ENCODE assay signal across 21 cellular contexts in the genomic region with DNA sequence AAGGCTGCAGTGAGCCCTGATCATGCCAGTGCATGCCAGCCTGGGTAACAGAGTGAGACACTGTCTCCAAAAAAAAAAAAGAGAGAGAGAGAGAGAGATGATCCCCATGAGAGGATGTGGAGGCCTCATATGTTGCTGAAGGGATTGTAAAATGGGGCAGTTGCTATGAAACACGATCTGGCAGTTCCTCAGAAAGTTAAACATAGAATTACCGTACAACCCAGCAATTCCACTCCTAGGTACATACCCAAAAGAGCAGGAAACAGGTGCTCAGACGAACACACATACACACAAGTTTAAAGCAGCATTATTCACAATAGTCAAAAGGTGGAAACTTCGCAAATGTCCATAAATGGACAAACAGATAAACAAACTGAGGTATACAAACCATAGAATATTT.
"Had no signal": no experiment of that assay in that cellular context is flagged by ENCODE, and none has a peak within 500 bp of the region (broad histone marks: within the 10 kb centered on the region; RNA-seq: fewer than 3 reads in every experiment).

No MANE protein-coding gene starts in this region.

- H3K9me3 ChIP-seq: gastrocnemius medialis, spleen, tibial nerve had no signal

- H3K4me1 ChIP-seq: gastrocnemius medialis, spleen, tibial nerve had no signal

- ATAC-seq: activated naive CD8-positive, alpha-beta T cell treated with anti-CD3 and anti-CD28 coated beads, Interleukin-2, amount 50 U/mL, for 24 hours; activated T-helper 17 cell treated with anti-CD3 and anti-CD28 coated beads, Interleukin-2, amount 50 U/mL, for 72 hours; effector memory CD8-positive, alpha-beta T cell; gastrocnemius medialis; right cardiac atrium; WTC11 had no signal

- H3K27ac ChIP-seq: gastrocnemius medialis, spleen, tibial nerve had no signal

- DNase-seq: activated CD4-positive, alpha-beta memory T cell treated with anti-CD3 and anti-CD28 coated beads, Interleukin-2, amount 10 ng/mL, durations not matched to agents 7 days and 5 days; activated CD4-positive, alpha-beta T cell treated with anti-CD3 and anti-CD28 coated beads for 1 hour; activated CD4-positive, alpha-beta T cell treated with anti-CD3 and anti-CD28 coated beads, Interleukin-2, amount 10 ng/mL, durations not matched to agents 7 days and 5 days; activated CD8-positive, alpha-beta memory T cell treated with anti-CD3 and anti-CD28 coated beads, Interleukin-2, amount 50 U/mL, for 48 hours; activated gamma-delta T cell treated with Interleukin-2 at 50 U/mL for 16 hours; activated naive CD8-positive, alpha-beta T cell treated with anti-CD3 and anti-CD28 coated beads, Interleukin-2, amount 50 U/mL, for 24 hours; activated T-cell treated with anti-CD3 and anti-CD28 coated beads, Interleukin-2, amount 50 U/mL, for 24 hours; amygdala; caudate nucleus; cortex of kidney; effector memory CD8-positive, alpha-beta T cell; erythroblast; gastrocnemius medialis; glutamatergic neuron; mammary epithelial cell; right cardiac atrium; spleen; stimulated activated naive CD4-positive, alpha-beta T cell treated with Interleukin-2 at 50 U/mL for 16 hours had no signal

- H3K36me3 ChIP-seq: gastrocnemius medialis, spleen, tibial nerve had no signal

- H3K27me3 ChIP-seq: gastrocnemius medialis, tibial nerve had no signal

- H3K4me3 ChIP-seq: gastrocnemius medialis, spleen, tibial nerve had no signal
